24 cellular contexts compared by ENCODE assay signal in genomic region chr9:129361196-129361595, GRCh38.
"Had no signal": no experiment of that assay in that cellular context is flagged by ENCODE, and none has a peak within 500 bp of the region (broad histone marks: within the 10 kb centered on the region; RNA-seq: fewer than 3 reads in every experiment).

No MANE protein-coding gene starts in this region.

- H3K4me1 Mint-ChIP-seq: activated CD4-positive, alpha-beta T cell treated with anti-CD3 and anti-CD28 coated beads for 36 hours; activated naive CD8-positive, alpha-beta T cell treated with anti-CD3 and anti-CD28 coated beads for 36 hours had no signal

- DNase-seq: activated CD4-positive, alpha-beta memory T cell treated with anti-CD3 and anti-CD28 coated beads for 36 hours; activated CD4-positive, alpha-beta T cell treated with anti-CD3 and anti-CD28 coated beads for 36 hours; activated gamma-delta T cell treated with Interleukin-2 at 50 U/mL for 16 hours; activated naive CD8-positive, alpha-beta T cell treated with anti-CD3 and anti-CD28 coated beads for 36 hours; activated T-cell treated with anti-CD3 and anti-CD28 coated beads for 4 hours; amniotic stem cell; caudate nucleus; dorsolateral prefrontal cortex; endodermal cell; foreskin fibroblast; hippocampal formation; islet precursor cell; midbrain; ovary; small intestine; stimulated activated CD4-positive, alpha-beta T cell treated with anti-CD3 and anti-CD28 coated beads, Interleukin-15, amount 100 ng/mL, for 24 hours; stimulated activated CD4-positive, alpha-beta T cell treated with anti-CD3 and anti-CD28 coated beads, Interleukin-2, amount 100 ng/mL, for 48 hours; stomach; T-helper 17 cell had no signal

- H3K36me3 Mint-ChIP-seq: activated CD4-positive, alpha-beta memory T cell treated with anti-CD3 and anti-CD28 coated beads for 36 hours; type B pancreatic cell had no signal

- H3K4me3 Mint-ChIP-seq: activated CD4-positive, alpha-beta memory T cell treated with anti-CD3 and anti-CD28 coated beads for 36 hours; activated CD4-positive, alpha-beta T cell treated with anti-CD3 and anti-CD28 coated beads for 36 hours; activated naive CD8-positive, alpha-beta T cell treated with anti-CD3 and anti-CD28 coated beads for 36 hours; activated T-helper 1 cell treated with anti-CD3 and anti-CD28 coated beads, Interleukin-12 subunit alpha, Interleukin-12 subunit beta, Interleukin-2, Interleukin-4 antibody, amounts not matched to agents 30 ng/mL and 10 ng/mL and 1 ng/mL, durations not matched to agents 14 hours and 24 hours and 36 hours; endodermal cell; T-helper 17 cell; type B pancreatic cell had no signal

- H3K27ac ChIP-seq: dorsolateral prefrontal cortex, epithelial cell of prostate, ovary, right lobe of liver, stomach had no signal

- H3K27me3 ChIP-seq: dorsolateral prefrontal cortex, ovary, right lobe of liver, stomach had no signal

- H3K36me3 ChIP-seq: ovary, right lobe of liver, stomach had no signal

- H3K9me3 Mint-ChIP-seq: activated naive CD8-positive, alpha-beta T cell treated with anti-CD3 and anti-CD28 coated beads for 36 hours; activated T-helper 1 cell treated with anti-CD3 and anti-CD28 coated beads, Interleukin-12 subunit alpha, Interleukin-12 subunit beta, Interleukin-2, Interleukin-4 antibody, amounts not matched to agents 30 ng/mL and 10 ng/mL and 1 ng/mL, durations not matched to agents 14 hours and 24 hours and 36 hours; endodermal cell; type B pancreatic cell had no signal

- H3K9me3 ChIP-seq: ovary, right lobe of liver had no signal

- H3K4me1 ChIP-seq: stomach had no signal

- H3K4me3 ChIP-seq: dorsolateral prefrontal cortex, lung, ovary, right lobe of liver, stomach had no signal

- H3K27me3 Mint-ChIP-seq: activated CD4-positive, alpha-beta T cell treated with anti-CD3 and anti-CD28 coated beads for 36 hours; activated naive CD8-positive, alpha-beta T cell treated with anti-CD3 and anti-CD28 coated beads for 36 hours; type B pancreatic cell had no signal

- H3K27ac Mint-ChIP-seq: activated CD4-positive, alpha-beta memory T cell treated with anti-CD3 and anti-CD28 coated beads for 36 hours; activated CD4-positive, alpha-beta T cell treated with anti-CD3 and anti-CD28 coated beads for 36 hours; activated naive CD8-positive, alpha-beta T cell treated with anti-CD3 and anti-CD28 coated beads for 36 hours; activated T-helper 1 cell treated with anti-CD3 and anti-CD28 coated beads, Interleukin-12 subunit alpha, Interleukin-12 subunit beta, Interleukin-2, Interleukin-4 antibody, amounts not matched to agents 30 ng/mL and 10 ng/mL and 1 ng/mL, durations not matched to agents 14 hours and 24 hours and 36 hours; endodermal cell; T-helper 17 cell had no signal
